In genomic region chr16:58348986-58349385, GRCh38 we compare ENCODE assay signal across 2 cellular contexts.
TF ChIP-seq lines count a peak whose summit lies in the region.

No MANE protein-coding gene starts in this region.

TF ChIP-seq in SK-N-SH, 30 proteins besides CTCF, POLR2A, EP300 and RAD21:
- TF ChIP-seq TCF12 (IDR thresholded peaks at IDR 0.05) (peak; percentile 24; the same call in 1 of the 2 replicates), TAF1 (IDR thresholded peaks at IDR 0.05; ENCODE audit: borderline replicate concordance, low read depth, low read length) (no peak), PBX3 (IDR thresholded peaks at IDR 0.05) (peak; percentile 47; the same call in 1 of the 2 replicates)

TF ChIP-seq in HepG2, 621 proteins besides CTCF, POLR2A, EP300 and RAD21:
- TF ChIP-seq ZNF644 (CRISPR knock-in tag; IDR thresholded peaks at IDR 0.05; ENCODE audit: low read depth) (no peak), PLRG1 (conservative IDR thresholded peaks at IDR 0.05) (no peak), ONECUT2 (CRISPR knock-in tag; IDR thresholded peaks at IDR 0.05) (no peak), ZSCAN31 (CRISPR knock-in tag; IDR thresholded peaks at IDR 0.05; ENCODE audit: low read depth) (no peak), AGO2 (optimal IDR thresholded peaks at IDR 0.05; ENCODE audit: low read depth, low read length) (no peak), NFIC (IDR thresholded peaks at IDR 0.05; ENCODE audit: low read length) (no peak), ZNF839 (CRISPR knock-in tag; IDR thresholded peaks at IDR 0.05; ENCODE audit: borderline replicate concordance) (no peak), TRAFD1 (CRISPR knock-in tag; IDR thresholded peaks at IDR 0.05; ENCODE audit: borderline replicate concordance) (no peak), DNMT1 (CRISPR knock-in tag; IDR thresholded peaks at IDR 0.05) (no peak), LBX2 (CRISPR knock-in tag; IDR thresholded peaks at IDR 0.05; ENCODE audit: borderline replicate concordance) (no peak), ZNF780A (CRISPR knock-in tag; IDR thresholded peaks at IDR 0.05) (no peak), SRSF9 (IDR thresholded peaks at IDR 0.05; ENCODE audit: borderline replicate concordance, insufficient read depth, low read depth, low read length, poor library complexity, severe bottlenecking) (no peak), KMT2A (CRISPR knock-in tag; IDR thresholded peaks at IDR 0.05) (no peak), HMG20B (CRISPR knock-in tag; conservative IDR thresholded peaks at IDR 0.05) (no peak), ATF6 (CRISPR knock-in tag; conservative IDR thresholded peaks at IDR 0.05) (no peak), ZNF513 (CRISPR knock-in tag; conservative IDR thresholded peaks at IDR 0.05) (no peak)
